ENCODE assay signal across 8 cellular contexts in the genomic region with DNA sequence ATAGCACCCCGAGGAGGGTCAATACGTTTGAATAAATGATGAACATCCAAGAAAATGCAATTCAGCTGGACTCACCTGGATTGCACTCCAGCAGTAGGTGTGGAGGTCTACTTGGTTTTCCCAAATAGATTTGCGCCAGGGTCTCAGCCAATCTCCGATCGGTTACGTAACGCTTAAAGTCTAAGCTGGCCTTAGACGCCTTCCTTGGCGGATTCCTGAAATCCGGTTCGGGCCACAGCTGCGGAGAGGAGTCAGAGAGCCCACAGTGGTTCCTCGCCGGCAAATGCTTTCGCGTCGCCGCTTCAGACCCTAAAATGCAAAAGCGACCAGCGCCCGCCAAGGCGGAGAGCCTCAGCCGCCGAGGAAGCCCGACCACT. TPM values are rescaled to one million over a fixed set of nuclear protein-coding genes. Genes with fewer than 3 reads are reported as not detected.
DNase-seq lines count a peak whose midpoint lies in the region; ATAC-seq and TF ChIP-seq lines count a peak whose summit lies in the region.

No MANE protein-coding gene starts in this region.

- H3K27ac Mint-ChIP-seq in central memory CD8-positive, alpha-beta T cell (ENCODE audit: low read depth) = peak overlapping the region; percentile 98
- peak overlapping the region; percentile 98 for H3K27ac Mint-ChIP-seq in mesothelial cell of epicardium

- DNase-seq in SIG-M5 treated with dmso at 0.1 percent for 504 hours (lab: John Stamatoyannopoulos, UW; ENCODE audit: unreplicated experiment) (peak; percentile 60), SIG-M5 (lab: John Stamatoyannopoulos, UW) (no peak), MV-4-11 (lab: John Stamatoyannopoulos, UW) (peak; percentile 53), mesothelial cell of epicardium (ENCODE audit: low spot score in 2 of 2, unreplicated experiment in 2 of 2) (no peak), epidermal melanocyte (ENCODE audit: insufficient read length, low spot score) (no peak), ureter (ENCODE audit: low spot score) (no peak)
- DNase-seq in central memory CD8-positive, alpha-beta T cell (ENCODE audit: low spot score in 2 of 2) = peak in 1 of 2 donors; percentile 14

- no peak for TF ChIP-seq CTCF in mesothelial cell of epicardium (IDR thresholded peaks at IDR 0.05; ENCODE audit: unreplicated experiment)

- peaks cover 38% of the 10 kb centered on the region for H3K4me1 Mint-ChIP-seq in central memory CD8-positive, alpha-beta T cell
- H3K4me1 Mint-ChIP-seq in mesothelial cell of epicardium = peaks cover 21% of the 10 kb centered on the region

- H3K27me3 Mint-ChIP-seq in central memory CD8-positive, alpha-beta T cell = no peaks in the 10 kb centered on the region
- no peaks in the 10 kb centered on the region for H3K27me3 Mint-ChIP-seq in mesothelial cell of epicardium (ENCODE audit: low read depth)

- no peak for ATAC-seq in central memory CD8-positive, alpha-beta T cell (replicated peaks; ENCODE audit: extremely low read depth, poor library complexity, severe bottlenecking)
- no peak for ATAC-seq in GM21423 (IDR thresholded peaks at IDR 0.05; ENCODE audit: unreplicated experiment)

- H3K9me3 Mint-ChIP-seq in central memory CD8-positive, alpha-beta T cell = no peaks in the 10 kb centered on the region
- H3K9me3 Mint-ChIP-seq in mesothelial cell of epicardium = no peaks in the 10 kb centered on the region

- H3K36me3 Mint-ChIP-seq in central memory CD8-positive, alpha-beta T cell (ENCODE audit: insufficient read depth) = peaks cover 24% of the 10 kb centered on the region
- H3K36me3 Mint-ChIP-seq in mesothelial cell of epicardium = peaks cover 2% of the 10 kb centered on the region

- peak overlapping the region; percentile 99 for H3K4me3 Mint-ChIP-seq in central memory CD8-positive, alpha-beta T cell
- H3K4me3 Mint-ChIP-seq in mesothelial cell of epicardium = peak overlapping the region; percentile 98

RNA-seq across cellular contexts. Expression of gene TFB2M, which starts 0.3 kb away (rescaled TPM):
- 12.1 to 12.7 TPM (median 12.7 TPM) in 3 replicates for total RNA-seq in mesothelial cell of epicardium
- total RNA-seq in ureter = 13.6 TPM

RNA-seq across cellular contexts. Expression of gene CNST, which starts 0.5 kb away (rescaled TPM):
- total RNA-seq in mesothelial cell of epicardium (18.0 to 21.1 TPM (median 21.0 TPM) in 3 replicates), ureter (37.2 TPM)

RNA-seq across cellular contexts. Expression of gene SMYD3, which starts 58.7 kb away (rescaled TPM):
- total RNA-seq in mesothelial cell of epicardium = 33.1 to 37.3 TPM (median 34.9 TPM) in 3 replicates
- 29.3 TPM for total RNA-seq in ureter

Comparison
In these comparisons a context has a peak if more than half of its experiments do, and no peak if none do; other contexts are left out.
1. DNase-seq: peak in SIG-M5 treated with dmso at 0.1 percent for 504 hours (single experiment) and MV-4-11 (single experiment); none in SIG-M5 (single experiment), mesothelial cell of epicardium (0 of 2), epidermal melanocyte (single experiment) and ureter (single experiment).